ENCODE assay signal across 11 cellular contexts in the genomic region with DNA sequence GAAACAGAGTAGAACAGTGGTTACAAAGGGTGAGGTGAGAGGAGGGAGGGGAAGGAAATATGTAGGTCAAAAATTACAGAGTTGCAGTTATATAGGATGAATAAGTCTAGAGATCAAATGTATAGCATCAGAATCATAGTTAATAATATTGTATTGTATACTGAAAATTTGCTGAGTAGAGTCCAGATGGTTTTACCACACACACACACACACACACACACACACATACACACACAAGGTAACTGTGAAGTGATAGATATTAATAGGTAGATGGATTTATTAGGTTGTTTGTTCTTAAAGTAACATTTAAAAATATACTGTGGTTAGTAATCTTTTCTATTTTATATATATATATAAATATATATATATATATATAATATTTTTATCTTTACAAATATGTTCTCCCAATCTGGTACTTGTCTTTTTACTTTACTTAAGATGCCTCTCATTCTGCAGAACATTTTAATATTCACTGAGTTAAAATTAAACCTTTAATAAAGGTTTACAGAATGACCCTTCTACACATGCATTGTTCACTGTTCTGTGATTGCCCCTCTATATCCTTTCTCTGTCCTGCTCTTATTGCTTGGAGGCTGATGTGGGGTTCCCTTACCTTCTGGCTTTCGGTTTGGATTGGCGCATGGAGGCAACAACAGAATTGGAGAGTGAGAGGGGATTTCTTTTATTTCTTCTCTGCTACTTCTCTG. TPM values are rescaled to one million over a fixed set of nuclear protein-coding genes. Genes with fewer than 3 reads are reported as not detected.
A peak's percentile ranks its signal among the peaks of the same experiment; 100 is the strongest.
DNase-seq lines count a peak whose midpoint lies in the region; ATAC-seq and TF ChIP-seq lines count a peak whose summit lies in the region.
"Had no signal": no experiment of that assay in that cellular context is flagged by ENCODE, and none has a peak within 500 bp of the region (broad histone marks: within the 10 kb centered on the region; RNA-seq: fewer than 3 reads in every experiment).

No MANE protein-coding gene starts in this region.

- TF ChIP-seq EP300 in gastroesophageal sphincter (IDR thresholded peaks at IDR 0.05), result no peak

- in situ Hi-C loops in Caki2 (cut with HindIII; ENCODE audit: low pct_unique_long_range_greater_than_20kb, low sequenced_read_pairs), result no loop called here

- intact Hi-C loops in adrenal gland (cut with DNase I), result no loop called here

- DNase-seq in Caki2 (ENCODE audit: low read depth) (peak; percentile 47), NCI-H748 (lab: John Stamatoyannopoulos, UW; ENCODE audit: unreplicated experiment) (peak; percentile 57), endodermal cell (no peak), myocyte (ENCODE audit: low read depth) (peak; percentile 33), NCI-H128 (lab: John Stamatoyannopoulos, UW; ENCODE audit: unreplicated experiment) (no peak), adrenal gland (no peak)
- DNase-seq: CD8-positive, alpha-beta T cell; NCI-H2029 treated with DMSO at 0.1 percent for 48 hours had no signal

- H3K27me3 ChIP-seq in endodermal cell (ENCODE audit: control insufficient read depth, insufficient read depth, low read length, poor library complexity, severe bottlenecking), result no peaks in the 10 kb centered on the region
- no peaks in the 10 kb centered on the region for H3K27me3 ChIP-seq in gastroesophageal sphincter
- no peaks in the 10 kb centered on the region for H3K27me3 ChIP-seq in adrenal gland
- H3K27me3 ChIP-seq: ascending aorta had no signal

- peaks cover 15% of the 10 kb centered on the region for H3K4me1 ChIP-seq in endodermal cell (ENCODE audit: control insufficient read depth, insufficient read depth, low read length)
- H3K4me1 ChIP-seq in gastroesophageal sphincter, result no peaks in the 10 kb centered on the region
- H3K4me1 ChIP-seq in adrenal gland (replicated peaks in 1 of 2), result no peaks in the 10 kb centered on the region
- H3K4me1 ChIP-seq: ascending aorta had no signal

- TF ChIP-seq CTCF in endodermal cell (conservative IDR thresholded peaks at IDR 0.05) (no peak), gastroesophageal sphincter (IDR thresholded peaks at IDR 0.05) (no peak), adrenal gland (IDR thresholded peaks at IDR 0.05) (no peak)

- peak overlapping the region; percentile 50 for H3K9ac ChIP-seq in endodermal cell (ENCODE audit: extremely low read depth, low read length, poor library complexity, severe bottlenecking)

- H3K27ac ChIP-seq in endodermal cell (ENCODE audit: low read depth, low read length), result peak overlapping the region; percentile 79
- H3K27ac ChIP-seq in gastroesophageal sphincter, result no peak overlapping the region
- no peak overlapping the region for H3K27ac ChIP-seq in adrenal gland
- H3K27ac ChIP-seq: ascending aorta had no signal

- TF ChIP-seq POLR2A in gastroesophageal sphincter (IDR thresholded peaks at IDR 0.05) (no peak), adrenal gland (IDR thresholded peaks at IDR 0.05) (no peak)

- H3K4me3 ChIP-seq in endodermal cell (ENCODE audit: low read length), result peak overlapping the region; percentile 74
- H3K4me3 ChIP-seq in gastroesophageal sphincter, result no peak overlapping the region
- no peak overlapping the region for H3K4me3 ChIP-seq in adrenal gland

- ATAC-seq in gastroesophageal sphincter (no peak), GM21786 (IDR thresholded peaks at IDR 0.05; ENCODE audit: unreplicated experiment) (no peak)
- ATAC-seq: CD8-positive, alpha-beta T cell had no signal

- peaks cover 13% of the 10 kb centered on the region for H3K9me3 Mint-ChIP-seq in endodermal cell
- H3K9me3 Mint-ChIP-seq: CD8-positive, alpha-beta T cell had no signal

- no peaks in the 10 kb centered on the region for H3K36me3 ChIP-seq in endodermal cell (ENCODE audit: control insufficient read depth, insufficient read depth, low read length)
- no peaks in the 10 kb centered on the region for H3K36me3 ChIP-seq in gastroesophageal sphincter
- no peaks in the 10 kb centered on the region for H3K36me3 ChIP-seq in adrenal gland (replicated peaks in 1 of 2)
- H3K36me3 ChIP-seq: ascending aorta had no signal

- peak overlapping the region; percentile 94 for H3K27ac Mint-ChIP-seq in endodermal cell
- H3K27ac Mint-ChIP-seq: CD8-positive, alpha-beta T cell had no signal

- H3K4me3 Mint-ChIP-seq in endodermal cell, result peak overlapping the region; percentile 61
- H3K4me3 Mint-ChIP-seq: CD8-positive, alpha-beta T cell had no signal

- peaks cover 36% of the 10 kb centered on the region for H3K4me1 Mint-ChIP-seq in endodermal cell

- H3K36me3 Mint-ChIP-seq in endodermal cell (ENCODE audit: low read depth), result peaks cover 2% of the 10 kb centered on the region
- H3K36me3 Mint-ChIP-seq: CD8-positive, alpha-beta T cell had no signal

- WGBS in endodermal cell (ENCODE audit: insufficient coverage in 1 of 2, insufficient read length in 1 of 2), 2 experiments, result 45% methylated on average over 2 of the region's 2 CpGs; no CpG with 5 or more reads in 1 of the 2 experiments
- no CpG with 5 or more reads among the region's 2 CpGs for whole genome bisulfite sequencing in gastroesophageal sphincter (ENCODE audit: low coverage in 1 of 2), 2 donors
- 93 to 95% (median 93%) methylated on average over 2 of the region's 2 CpGs for WGBS in adrenal gland, 4 donors

- H3K27me3 Mint-ChIP-seq in endodermal cell (ENCODE audit: insufficient read depth), result no peaks in the 10 kb centered on the region

- H3K9me3 ChIP-seq in endodermal cell (ENCODE audit: control insufficient read depth, low read length) (no peaks in the 10 kb centered on the region), gastroesophageal sphincter (no peaks in the 10 kb centered on the region), adrenal gland (replicated peaks in 1 of 3) (no peaks in the 10 kb centered on the region)
- H3K9me3 ChIP-seq: ascending aorta had no signal

RNA-seq across cellular contexts. Expression of a gene that starts 0.4 kb away (rescaled TPM):
- 13.5 and 16.2 TPM in 2 replicates for total RNA-seq in Caki2 (2014; rRNA removed; shearing (Covaris generic); ENCODE audit: low replicate concordance)
- under 1 TPM; 0.11 to 0.42 TPM for total RNA-seq in endodermal cell
- polyA plus RNA-seq in endodermal cell (2013, experiment 1 of 2), result 6.3 TPM
- 6.1 TPM for polyA plus RNA-seq in endodermal cell (2013, experiment 2 of 2)
- 19.2 and 26.4 TPM in 2 replicates for total RNA-seq in myocyte
- 10.0 TPM for polyA plus RNA-seq in myocyte (2012)
- 1 to 10 TPM in 3 of 4 donors, not detected in 1; 1.2 to 2.6 (median 1.2) TPM for total RNA-seq in gastroesophageal sphincter
- total RNA-seq in adrenal gland, result 1 to 10 TPM in 1 of 8 donors, under 1 TPM in 7; 0.18 to 1.7 (median 0.35) TPM
- polyA plus RNA-seq in adrenal gland, result under 1 TPM; 0.07 to 0.09 (median 0.08) TPM
- total RNA-seq: CD8-positive, alpha-beta T cell had no signal

Comparison
In these comparisons a context has a peak if more than half of its experiments do, and no peak if none do; other contexts are left out.
1. DNase-seq: peak in Caki2 (single experiment), NCI-H748 (single experiment) and myocyte (single experiment); none in endodermal cell (single experiment), NCI-H128 (single experiment) and adrenal gland (0 of 7).